In genomic region chr22:46300491-46300890, GRCh38 we compare ENCODE assay signal across 30 cellular contexts. TPM values are rescaled to one million over a fixed set of nuclear protein-coding genes. Genes with fewer than 3 reads are reported as not detected.
"Had no signal": no experiment of that assay in that cellular context is flagged by ENCODE, and none has a peak within 500 bp of the region (broad histone marks: within the 10 kb centered on the region; RNA-seq: fewer than 3 reads in every experiment).

No MANE protein-coding gene starts in this region.

- DNase-seq: activated CD4-positive, alpha-beta memory T cell treated with anti-CD3 and anti-CD28 coated beads, Interleukin-2, amount 10 ng/mL, durations not matched to agents 7 days and 5 days; activated CD4-positive, alpha-beta T cell treated with anti-CD3 and anti-CD28 coated beads, Interleukin-2, amount 10 ng/mL, durations not matched to agents 7 days and 5 days; activated CD4-positive, CD25-positive, alpha-beta regulatory T cell treated with anti-CD3 and anti-CD28 coated beads, Interleukin-2, amount 50 U/mL, for 72 hours; activated CD8-positive, alpha-beta memory T cell treated with anti-CD3 and anti-CD28 coated beads, Interleukin-2, amount 10 ng/mL, durations not matched to agents 7 days and 5 days; activated naive CD4-positive, alpha-beta T cell treated with Interleukin-2 at 50 U/mL for 16 hours; activated T-cell treated with anti-CD3 and anti-CD28 coated beads, Interleukin-2, amount 50 U/mL, for 48 hours; brain microvascular endothelial cell; caudate nucleus; cortex of kidney; effector memory CD8-positive, alpha-beta T cell; erythroblast; gastrocnemius medialis; hypothalamus; left lung; naive B cell; stimulated activated CD4-positive, alpha-beta T cell treated with anti-CD3 and anti-CD28 coated beads, Interleukin-15, amount 100 ng/mL, for 24 hours; stimulated activated CD4-positive, alpha-beta T cell treated with anti-CD3 and anti-CD28 coated beads, Interleukin-2, amount 100 ng/mL, for 24 hours; stimulated activated naive B cell treated with anti-CD40 and anti-IgM and Interleukin-4, amounts not matched to agents 10 μg/mL and 1 μg/mL and 100 μg/mL, for 72 hours; stomach; T-helper 9 cell; thyroid gland; upper lobe of left lung had no signal

- H3K4me3 ChIP-seq: ascending aorta, gastrocnemius medialis, heart left ventricle, left lung, lung, right atrium auricular region, smooth muscle cell, stomach, thyroid gland, upper lobe of left lung, vagina had no signal

- H3K36me3 Mint-ChIP-seq: naive B cell had no signal

- H3K27ac Mint-ChIP-seq: activated CD4-positive, alpha-beta memory T cell treated with anti-CD3 and anti-CD28 coated beads, Interleukin-2, amount 10 ng/mL, durations not matched to agents 7 days and 5 days; activated CD4-positive, alpha-beta T cell treated with anti-CD3 and anti-CD28 coated beads, Interleukin-2, amount 10 ng/mL, durations not matched to agents 7 days and 5 days; activated CD8-positive, alpha-beta memory T cell treated with anti-CD3 and anti-CD28 coated beads, Interleukin-2, amount 10 ng/mL, durations not matched to agents 7 days and 5 days; activated naive CD8-positive, alpha-beta T cell; effector memory CD8-positive, alpha-beta T cell; stimulated activated naive B cell treated with anti-CD40 and anti-IgM and Interleukin-4, amounts not matched to agents 10 μg/mL and 1 μg/mL and 100 μg/mL, for 72 hours had no signal

- H3K36me3 ChIP-seq: ascending aorta, brain microvascular endothelial cell, gastrocnemius medialis, heart left ventricle, left lung, right atrium auricular region, stomach, thyroid gland, upper lobe of left lung, vagina had no signal

- H3K27ac ChIP-seq: ascending aorta, brain microvascular endothelial cell, gastrocnemius medialis, heart left ventricle, left lung, right atrium auricular region, stomach, thyroid gland, upper lobe of left lung, vagina, VCaP had no signal

- H3K27me3 Mint-ChIP-seq: activated CD4-positive, alpha-beta memory T cell treated with anti-CD3 and anti-CD28 coated beads, Interleukin-2, amount 10 ng/mL, durations not matched to agents 7 days and 5 days; activated CD4-positive, alpha-beta T cell treated with anti-CD3 and anti-CD28 coated beads, Interleukin-2, amount 10 ng/mL, durations not matched to agents 7 days and 5 days; activated CD8-positive, alpha-beta memory T cell treated with anti-CD3 and anti-CD28 coated beads, Interleukin-2, amount 10 ng/mL, durations not matched to agents 7 days and 5 days; effector memory CD8-positive, alpha-beta T cell had no signal

- ATAC-seq: activated CD8-positive, alpha-beta memory T cell treated with anti-CD3 and anti-CD28 coated beads, Interleukin-2, amount 10 ng/mL, durations not matched to agents 7 days and 5 days; effector memory CD8-positive, alpha-beta T cell; gastrocnemius medialis; heart left ventricle; left lung; stimulated activated naive B cell treated with anti-CD40 and anti-IgM and Interleukin-4, amounts not matched to agents 10 μg/mL and 1 μg/mL and 100 μg/mL, for 72 hours had no signal

- H3K9me3 ChIP-seq: ascending aorta, gastrocnemius medialis, heart left ventricle, left lung, right atrium auricular region, stomach, thyroid gland, upper lobe of left lung, vagina had no signal

- H3K27me3 ChIP-seq: ascending aorta, brain microvascular endothelial cell, gastrocnemius medialis, heart left ventricle, left lung, right atrium auricular region, stomach, thyroid gland, upper lobe of left lung, vagina had no signal

- H3K4me3 Mint-ChIP-seq: activated CD4-positive, alpha-beta memory T cell treated with anti-CD3 and anti-CD28 coated beads, Interleukin-2, amount 10 ng/mL, durations not matched to agents 7 days and 5 days; activated CD4-positive, alpha-beta T cell treated with anti-CD3 and anti-CD28 coated beads, Interleukin-2, amount 10 ng/mL, durations not matched to agents 7 days and 5 days; activated CD8-positive, alpha-beta memory T cell treated with anti-CD3 and anti-CD28 coated beads, Interleukin-2, amount 10 ng/mL, durations not matched to agents 7 days and 5 days; activated naive CD8-positive, alpha-beta T cell; effector memory CD8-positive, alpha-beta T cell; stimulated activated naive B cell treated with anti-CD40 and anti-IgM and Interleukin-4, amounts not matched to agents 10 μg/mL and 1 μg/mL and 100 μg/mL, for 72 hours had no signal

- H3K9me3 Mint-ChIP-seq: activated CD4-positive, alpha-beta memory T cell treated with anti-CD3 and anti-CD28 coated beads, Interleukin-2, amount 10 ng/mL, durations not matched to agents 7 days and 5 days; activated CD4-positive, alpha-beta T cell treated with anti-CD3 and anti-CD28 coated beads, Interleukin-2, amount 10 ng/mL, durations not matched to agents 7 days and 5 days; effector memory CD8-positive, alpha-beta T cell; naive B cell; stimulated activated naive B cell treated with anti-CD40 and anti-IgM and Interleukin-4, amounts not matched to agents 10 μg/mL and 1 μg/mL and 100 μg/mL, for 72 hours had no signal

- H3K4me2 ChIP-seq: smooth muscle cell had no signal

RNA-seq across cellular contexts. Expression of gene GTSE1, which starts 3.8 kb away (rescaled TPM):
- total RNA-seq: ascending aorta had no signal

RNA-seq across cellular contexts. Expression of gene PKDREJ, which starts 37.3 kb away (rescaled TPM):
- total RNA-seq: activated CD4-positive, alpha-beta memory T cell treated with anti-CD3 and anti-CD28 coated beads, Interleukin-2, amount 10 ng/mL, durations not matched to agents 7 days and 5 days; activated CD4-positive, alpha-beta T cell treated with anti-CD3 and anti-CD28 coated beads, Interleukin-2, amount 10 ng/mL, durations not matched to agents 7 days and 5 days; activated CD8-positive, alpha-beta memory T cell treated with anti-CD3 and anti-CD28 coated beads, Interleukin-2, amount 10 ng/mL, durations not matched to agents 7 days and 5 days; ascending aorta; gastrocnemius medialis; smooth muscle cell; vagina had no signal
